In genomic region chr9:84076359-84076758, GRCh38 we compare ENCODE assay signal across 5 cellular contexts.
"Had no signal": no experiment of that assay in that cellular context is flagged by ENCODE, and none has a peak within 500 bp of the region (broad histone marks: within the 10 kb centered on the region; RNA-seq: fewer than 3 reads in every experiment).

No MANE protein-coding gene starts in this region.

- DNase-seq: H9, HCEC 1CT had no signal

- ATAC-seq: GM23338, HepG2 had no signal

- H3K27ac ChIP-seq: HL-60 had no signal

- H3K4me3 ChIP-seq: GM23338 had no signal
